ENCODE assay signal across 32 cellular contexts in the genomic region with DNA sequence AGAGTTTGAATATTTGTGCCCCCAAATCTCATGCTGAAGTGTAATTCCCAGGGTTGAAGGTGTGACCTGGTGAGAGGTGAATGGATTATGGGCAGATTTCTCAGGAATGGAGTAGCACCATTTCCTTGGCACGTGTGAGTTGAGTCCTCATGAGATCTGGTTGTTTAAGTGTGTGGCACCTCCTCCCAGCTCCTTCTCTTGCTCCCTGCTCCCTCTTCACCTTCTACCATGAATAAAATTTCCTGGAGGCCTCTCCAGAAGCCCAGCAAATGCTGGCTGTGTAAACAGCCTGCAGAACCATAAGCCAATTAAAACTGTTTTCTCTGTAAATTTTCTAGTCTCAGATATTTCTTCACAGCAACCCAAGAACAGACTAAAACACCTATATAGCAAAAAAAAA. TPM values are rescaled to one million over a fixed set of nuclear protein-coding genes. Genes with fewer than 3 reads are reported as not detected.
"Had no signal": no experiment of that assay in that cellular context is flagged by ENCODE, and none has a peak within 500 bp of the region (broad histone marks: within the 10 kb centered on the region; RNA-seq: fewer than 3 reads in every experiment).

No MANE protein-coding gene starts in this region.

- H3K27me3 Mint-ChIP-seq: progenitor cell of endocrine pancreas had no signal

- H3K4me2 ChIP-seq: neural progenitor cell, smooth muscle cell had no signal

- H3K36me3 ChIP-seq: lower lobe of right lung, neural progenitor cell, neutrophil, right atrium auricular region, right lobe of liver, stomach, thyroid gland, transverse colon, upper lobe of left lung had no signal

- H3K27ac Mint-ChIP-seq: mesothelial cell of epicardium; natural killer cell; nephron progenitor cell; neural progenitor cell; progenitor cell of endocrine pancreas; stimulated activated naive B cell treated with anti-CD40 and anti-IgM and Interleukin-4, amounts not matched to agents 10 μg/mL and 1 μg/mL and 100 μg/mL, for 72 hours had no signal

- H3K4me3 ChIP-seq: lower lobe of right lung, neural progenitor cell, right atrium auricular region, right lobe of liver, smooth muscle cell, stomach, testis, thyroid gland, transverse colon, upper lobe of left lung had no signal

- ATAC-seq: left cardiac atrium; left lobe of liver; natural killer cell; right lobe of liver; stimulated activated naive B cell treated with anti-CD40 and anti-IgM and Interleukin-4, amounts not matched to agents 10 μg/mL and 1 μg/mL and 100 μg/mL, for 72 hours; stimulated activated naive CD8-positive, alpha-beta T cell treated with anti-CD3 and anti-CD28 coated beads, Interleukin-15, Interleukin-2, amounts not matched to agents 100 U/mL and 50 U/mL, for 24 hours had no signal

- H3K9me3 Mint-ChIP-seq: mesothelial cell of epicardium; naive B cell; natural killer cell; nephron progenitor cell; neural progenitor cell; stimulated activated naive B cell treated with anti-CD40 and anti-IgM and Interleukin-4, amounts not matched to agents 10 μg/mL and 1 μg/mL and 100 μg/mL, for 72 hours had no signal

- H3K36me3 Mint-ChIP-seq: mesothelial cell of epicardium; naive B cell; natural killer cell; neural progenitor cell; stimulated activated naive B cell treated with anti-CD40 and anti-IgM and Interleukin-4, amounts not matched to agents 10 μg/mL and 1 μg/mL and 100 μg/mL, for 72 hours had no signal

- H3K9me3 ChIP-seq: lower lobe of right lung, neutrophil, right atrium auricular region, right lobe of liver, stomach, testis, thyroid gland, transverse colon, upper lobe of left lung had no signal

- H2AFZ ChIP-seq: neural progenitor cell had no signal

- H3K9ac ChIP-seq: neural progenitor cell had no signal

- H3K27ac ChIP-seq: lower lobe of right lung, neural progenitor cell, neutrophil, right atrium auricular region, right lobe of liver, stomach, testis, thyroid gland, transverse colon, upper lobe of left lung had no signal

- DNase-seq: hippocampal formation; kidney glomerular epithelial cell; left cardiac atrium; lower lobe of right lung; mammary epithelial cell; mesendoderm; naive B cell; natural killer cell; nephron progenitor cell; occipital lobe; right lobe of liver; stimulated activated CD4-positive, alpha-beta T cell treated with anti-CD3 and anti-CD28 coated beads, Interleukin-1b, Interleukin-23, amount 100 ng/mL, for 48 hours; stimulated activated CD4-positive, alpha-beta T cell treated with anti-CD3 and anti-CD28 coated beads, Interleukin-4, amount 100 ng/mL, for 1 hour; stimulated activated naive B cell treated with anti-CD40 and anti-IgM and Interleukin-4, amounts not matched to agents 10 μg/mL and 1 μg/mL and 100 μg/mL, for 72 hours; stimulated activated naive CD8-positive, alpha-beta T cell treated with anti-CD3 and anti-CD28 coated beads, Interleukin-15, Interleukin-2, amounts not matched to agents 100 U/mL and 50 U/mL, for 24 hours; stomach; testis; transverse colon had no signal

- H3K4me1 Mint-ChIP-seq: neural progenitor cell had no signal

- H3K4me3 Mint-ChIP-seq: mesothelial cell of epicardium; naive B cell; natural killer cell; nephron progenitor cell; neural progenitor cell; stimulated activated naive B cell treated with anti-CD40 and anti-IgM and Interleukin-4, amounts not matched to agents 10 μg/mL and 1 μg/mL and 100 μg/mL, for 72 hours had no signal

- FAIRE-seq: keratinocyte, urothelium cell line had no signal

- H3K4me1 ChIP-seq: lower lobe of right lung, neural progenitor cell, right atrium auricular region, right lobe of liver, stomach, testis, thyroid gland, transverse colon, upper lobe of left lung had no signal

- H3K27me3 ChIP-seq: neural progenitor cell, right atrium auricular region, right lobe of liver, stomach, testis, thyroid gland, transverse colon, upper lobe of left lung had no signal

RNA-seq across cellular contexts. Expression of a gene that starts 12.6 kb away (rescaled TPM):
- total RNA-seq: mammary epithelial cell, mesothelial cell of epicardium, mononuclear cell, natural killer cell, osteocyte, pulmonary artery endothelial cell, right atrium auricular region, smooth muscle cell, thyroid gland had no signal
- polyA plus RNA-seq: keratinocyte, mammary epithelial cell, smooth muscle cell had no signal
